24 cellular contexts compared by ENCODE assay signal in genomic region chr7:132276252-132276651, GRCh38.
DNase-seq lines count a peak whose midpoint lies in the region; ATAC-seq, FAIRE-seq and TF ChIP-seq lines count a peak whose summit lies in the region.
"Had no signal": no experiment of that assay in that cellular context is flagged by ENCODE, and none has a peak within 500 bp of the region (broad histone marks: within the 10 kb centered on the region; RNA-seq: fewer than 3 reads in every experiment).

No MANE protein-coding gene starts in this region.

- DNase-seq in A549 (ENCODE audit: low read depth in 1 of 2, low spot score in 1 of 2) (no peak), DMS153 (lab: John Stamatoyannopoulos, UW) (peak; percentile 5), NCI-H1105 treated with DMSO at 0.1 percent for 48 hours (lab: John Stamatoyannopoulos, UW) (peak; percentile 63), RPMI7951 (ENCODE audit: low read depth) (peak; percentile 64), OCI-M2 (lab: John Stamatoyannopoulos, UW; ENCODE audit: unreplicated experiment) (no peak)
- DNase-seq in effector memory CD8-positive, alpha-beta T cell, result no peak
- DNase-seq: activated CD4-positive, alpha-beta T cell treated with anti-CD3 and anti-CD28 coated beads, Interleukin-2, amount 10 ng/mL, durations not matched to agents 24 days and 14 days; activated effector memory CD4-positive, alpha-beta T cell treated with Interleukin-2 at 50 U/mL for 16 hours; activated T-cell treated with anti-CD3 and anti-CD28 coated beads, Interleukin-2, amount 50 U/mL, for 1 hour; dorsolateral prefrontal cortex; kidney glomerular epithelial cell; NCI-H2081 treated with DMSO at 0.1 percent for 48 hours; nephron progenitor cell; stimulated activated CD4-positive, alpha-beta T cell treated with anti-CD3 and anti-CD28 coated beads, Interleukin-4, amount 100 ng/mL, for 24 hours; thyroid gland had no signal

- H3K4me1 ChIP-seq in A549, result peaks cover 56% of the 10 kb centered on the region
- H3K4me1 ChIP-seq: BLaER1, breast epithelium, thyroid gland, vagina had no signal

- H3K27ac Mint-ChIP-seq in effector memory CD8-positive, alpha-beta T cell, result no peak overlapping the region
- H3K27ac Mint-ChIP-seq: activated CD4-positive, alpha-beta T cell treated with anti-CD3 and anti-CD28 coated beads, Interleukin-2, amount 10 ng/mL, durations not matched to agents 24 days and 14 days; activated naive CD8-positive, alpha-beta T cell had no signal

- no peak for FAIRE-seq in A549 (lab: Jason Lieb, UNC)
- FAIRE-seq: frontal cortex had no signal

- ATAC-seq in A549, result no peak; a peak in 2 of 6 replicates
- no peak for ATAC-seq in effector memory CD8-positive, alpha-beta T cell (replicated peaks)
- no peak for ATAC-seq in HG03342 (IDR thresholded peaks at IDR 0.05; ENCODE audit: unreplicated experiment)
- ATAC-seq in GM21576 (IDR thresholded peaks at IDR 0.05; ENCODE audit: unreplicated experiment), result no peak

- 10% methylated on average over 3 of the region's 3 CpGs for WGBS in A549 (ENCODE audit: missing lambda C conversion rate)

- H3K36me3 Mint-ChIP-seq in effector memory CD8-positive, alpha-beta T cell (ENCODE audit: insufficient read depth), result no peaks in the 10 kb centered on the region
- H3K36me3 Mint-ChIP-seq: activated naive CD8-positive, alpha-beta T cell had no signal

- POLR2A ChIA-PET in A549 (lab: Yijun Ruan, JAX), result no interaction called here

- peak overlapping the region; percentile 61 to 81; a peak in 5 of 6 replicates for H3K27ac ChIP-seq in A549
- H3K27ac ChIP-seq: BLaER1, breast epithelium, dorsolateral prefrontal cortex, SJCRH30, thyroid gland, vagina had no signal

- H3K9me3 Mint-ChIP-seq in effector memory CD8-positive, alpha-beta T cell, result no peaks in the 10 kb centered on the region
- H3K9me3 Mint-ChIP-seq: activated CD4-positive, alpha-beta T cell treated with anti-CD3 and anti-CD28 coated beads, Interleukin-2, amount 10 ng/mL, durations not matched to agents 24 days and 14 days; nephron progenitor cell had no signal

- no peak for TF ChIP-seq CTCF in A549 (IDR thresholded peaks at IDR 0.05)

- TF ChIP-seq RAD21 in A549 (conservative IDR thresholded peaks at IDR 0.05 in 1 of 2, IDR thresholded peaks at IDR 0.05 in 1 of 2), result no peak

- CTCF ChIA-PET in A549 (lab: Yijun Ruan, JAX), result interaction anchor here (0.8 to 1.7 kb wide), 8 partner anchors 10 to 417 kb away, joined by 3 to 7 read pairs (median 4); no protein-coding TSS in a partner anchor

- peaks cover 35 to 54% of the 10 kb centered on the region in 2 donors for H3K27me3 Mint-ChIP-seq in effector memory CD8-positive, alpha-beta T cell

- H3K4me1 Mint-ChIP-seq in effector memory CD8-positive, alpha-beta T cell (ENCODE audit: low read depth in 2 of 2), result no peaks in the 10 kb centered on the region
- H3K4me1 Mint-ChIP-seq: activated CD4-positive, alpha-beta T cell treated with anti-CD3 and anti-CD28 coated beads, Interleukin-2, amount 10 ng/mL, durations not matched to agents 24 days and 14 days had no signal

- no peak overlapping the region for H3K4me3 Mint-ChIP-seq in effector memory CD8-positive, alpha-beta T cell
- H3K4me3 Mint-ChIP-seq: activated CD4-positive, alpha-beta T cell treated with anti-CD3 and anti-CD28 coated beads, Interleukin-2, amount 10 ng/mL, durations not matched to agents 24 days and 14 days; activated naive CD8-positive, alpha-beta T cell; nephron progenitor cell had no signal

- H3K9me3 ChIP-seq in A549, result no peaks in the 10 kb centered on the region
- H3K9me3 ChIP-seq: BLaER1, breast epithelium, SJCRH30, thyroid gland, vagina had no signal

- H3K4me2 ChIP-seq in A549, result peak overlapping the region; percentile 73
- H3K4me2 ChIP-seq: BLaER1 had no signal

- TF ChIP-seq POLR2A in A549 (IDR thresholded peaks at IDR 0.05; ENCODE audit: low read length), result no peak

- H3K4me3 ChIP-seq in A549, result no peak overlapping the region
- H3K4me3 ChIP-seq: BLaER1, breast epithelium, dorsolateral prefrontal cortex, lung, SJCRH30, thyroid gland, vagina had no signal

- no peak for TF ChIP-seq EP300 in A549 (IDR thresholded peaks at IDR 0.05)

TF ChIP-seq in A549, 52 proteins besides CTCF, POLR2A, EP300 and RAD21:
- TF ChIP-seq JUNB (IDR thresholded peaks at IDR 0.05) (no peak), HMGXB4 (CRISPR knock-in tag; IDR thresholded peaks at IDR 0.05; ENCODE audit: borderline replicate concordance) (no peak), KDM5A (IDR thresholded peaks at IDR 0.05) (no peak), PHF8 (IDR thresholded peaks at IDR 0.05; ENCODE audit: borderline replicate concordance, low read depth) (no peak), CBX2 (IDR thresholded peaks at IDR 0.05; ENCODE audit: borderline replicate concordance, low read depth) (no peak), EHMT2 (IDR thresholded peaks at IDR 0.05; ENCODE audit: low read depth) (no peak), HES2 (IDR thresholded peaks at IDR 0.05) (no peak), ATOH8 (CRISPR knock-in tag; IDR thresholded peaks at IDR 0.05; ENCODE audit: low read depth) (no peak), MAZ (IDR thresholded peaks at IDR 0.05; ENCODE audit: borderline replicate concordance, low read depth, low read length) (no peak), SMC3 (IDR thresholded peaks at IDR 0.05) (no peak), CHD2 (IDR thresholded peaks at IDR 0.05; ENCODE audit: low read length, partially characterized antibody) (no peak), E2F6 (IDR thresholded peaks at IDR 0.05; ENCODE audit: borderline replicate concordance, low read depth) (no peak), BHLHE40 (IDR thresholded peaks at IDR 0.05; ENCODE audit: low read depth, low read length) (no peak), RFX5 (IDR thresholded peaks at IDR 0.05) (no peak), JUN (IDR thresholded peaks at IDR 0.05) (no peak), ESRRA (IDR thresholded peaks at IDR 0.05; ENCODE audit: borderline replicate concordance, low read length) (no peak), RARB (CRISPR knock-in tag; IDR thresholded peaks at IDR 0.05) (no peak), NFE2L2 (conservative IDR thresholded peaks at IDR 0.05; ENCODE audit: low read length) (no peak)
TF ChIP-seq in A549: peak in this region for 0.

Comparison
In these comparisons a context has a peak if more than half of its experiments do, and no peak if none do; other contexts are left out.
1. DNase-seq: peak in DMS153 (single experiment), NCI-H1105 treated with DMSO at 0.1 percent for 48 hours (single experiment) and RPMI7951 (single experiment); none in A549 (0 of 2), effector memory CD8-positive, alpha-beta T cell (0 of 3) and OCI-M2 (single experiment).